ENCODE assay signal across 19 cellular contexts in genomic region chr2:14016289-14016955, GRCh38.
DNase-seq lines count a peak whose midpoint lies in the region; ATAC-seq and TF ChIP-seq lines count a peak whose summit lies in the region.
"Had no signal": no experiment of that assay in that cellular context is flagged by ENCODE, and none has a peak within 500 bp of the region (broad histone marks: within the 10 kb centered on the region; RNA-seq: fewer than 3 reads in every experiment).

No MANE protein-coding gene starts in this region.

- intact Hi-C loops in activated CD4-positive, alpha-beta T cell treated with anti-CD3 and anti-CD28 coated beads for 36 hours (cut with DNase I, micrococcal nuclease), result no loop called here

- no peaks in the 10 kb centered on the region for H3K27me3 Mint-ChIP-seq in activated CD4-positive, alpha-beta T cell treated with anti-CD3 and anti-CD28 coated beads for 36 hours
- H3K27me3 Mint-ChIP-seq: activated CD4-positive, alpha-beta memory T cell treated with anti-CD3 and anti-CD28 coated beads for 36 hours; activated naive CD8-positive, alpha-beta T cell; effector memory CD8-positive, alpha-beta T cell had no signal

- no peak overlapping the region for H3K27ac Mint-ChIP-seq in activated CD4-positive, alpha-beta T cell treated with anti-CD3 and anti-CD28 coated beads for 36 hours
- H3K27ac Mint-ChIP-seq: activated CD4-positive, alpha-beta memory T cell treated with anti-CD3 and anti-CD28 coated beads for 36 hours; activated naive CD8-positive, alpha-beta T cell; effector memory CD8-positive, alpha-beta T cell had no signal

- H3K4me1 ChIP-seq in SK-N-SH (ENCODE audit: control insufficient read depth in 1 of 2, insufficient read depth in 2 of 2, low read depth in 1 of 2, low read length in 1 of 2) (peaks cover 0 to 5% of the 10 kb centered on the region in 2 experiments; a peak in 2 of 4 replicates), skeletal muscle satellite cell (ENCODE audit: control insufficient read depth, insufficient read depth, low read length) (peaks cover 36% of the 10 kb centered on the region)
- H3K4me1 ChIP-seq in effector memory CD4-positive, alpha-beta T cell (ENCODE audit: control insufficient read depth, insufficient read depth, low read length, poor library complexity, severe bottlenecking), result no peaks in the 10 kb centered on the region
- H3K4me1 ChIP-seq: suprapubic skin had no signal

- in situ Hi-C loops in GM13977 (cut with MboI; ENCODE audit: low pct_unique_long_range_greater_than_20kb, low sequenced_read_pairs, unreplicated experiment), result no loop called here

- no peaks in the 10 kb centered on the region for H3F3A ChIP-seq in SK-N-SH (replicated peaks; ENCODE audit: insufficient read depth)

- no peaks in the 10 kb centered on the region for H3K4me1 Mint-ChIP-seq in activated CD4-positive, alpha-beta T cell treated with anti-CD3 and anti-CD28 coated beads for 36 hours

- no peaks in the 10 kb centered on the region for H3K9me2 ChIP-seq in SK-N-SH

- TF ChIP-seq RAD21 in SK-N-SH (IDR thresholded peaks at IDR 0.05; ENCODE audit: low read length), result no peak

- ATAC-seq in activated CD4-positive, alpha-beta T cell treated with anti-CD3 and anti-CD28 coated beads for 36 hours, result no peak
- ATAC-seq: effector memory CD8-positive, alpha-beta T cell; Panc1; sciatic nerve had no signal

- H3K4me3 ChIP-seq in SK-N-SH (ENCODE audit: low read depth in 2 of 2, low read length in 1 of 2) (no peak overlapping the region), skeletal muscle satellite cell (ENCODE audit: low read length) (no peak overlapping the region)
- H3K4me3 ChIP-seq in effector memory CD4-positive, alpha-beta T cell (ENCODE audit: insufficient read depth, low read depth, low read length, poor library complexity, severe bottlenecking), result no peak overlapping the region
- H3K4me3 ChIP-seq: suprapubic skin had no signal

- H3K27me3 ChIP-seq in SK-N-SH (ENCODE audit: insufficient read depth) (no peaks in the 10 kb centered on the region), skeletal muscle satellite cell (ENCODE audit: control insufficient read depth, insufficient read depth, low read length) (no peaks in the 10 kb centered on the region)
- no peaks in the 10 kb centered on the region for H3K27me3 ChIP-seq in effector memory CD4-positive, alpha-beta T cell (replicated peaks; ENCODE audit: control insufficient read depth, insufficient read depth, low read length, poor library complexity, severe bottlenecking)
- H3K27me3 ChIP-seq: suprapubic skin had no signal

- no peaks in the 10 kb centered on the region for H3K36me3 Mint-ChIP-seq in activated CD4-positive, alpha-beta T cell treated with anti-CD3 and anti-CD28 coated beads for 36 hours (ENCODE audit: low read depth)
- H3K36me3 Mint-ChIP-seq: activated CD4-positive, alpha-beta memory T cell treated with anti-CD3 and anti-CD28 coated beads for 36 hours; activated naive CD8-positive, alpha-beta T cell had no signal

- TF ChIP-seq CTCF in SK-N-SH (IDR thresholded peaks at IDR 0.05) (no peak), GM13977 (IDR thresholded peaks at IDR 0.05; ENCODE audit: extremely low read depth, insufficient read depth, missing control alignments) (no peak)

- CTCF ChIA-PET in SK-N-SH (lab: Yijun Ruan, JAX), result no interaction called here
- CTCF ChIA-PET in activated CD4-positive, alpha-beta T cell treated with anti-CD3 and anti-CD28 coated beads for 36 hours (lab: Charles Lee), result no interaction called here

- no peak overlapping the region for H3K9ac ChIP-seq in SK-N-SH
- peak overlapping the region; percentile 17 for H3K9ac ChIP-seq in skeletal muscle satellite cell (ENCODE audit: low read depth, low read length)

- H3K36me3 ChIP-seq in SK-N-SH (replicated peaks in 1 of 2; ENCODE audit: control insufficient read depth in 1 of 2, insufficient read depth in 2 of 2, low read length in 1 of 2) (no peaks in the 10 kb centered on the region), skeletal muscle satellite cell (ENCODE audit: insufficient read depth, low read length) (no peaks in the 10 kb centered on the region)
- H3K36me3 ChIP-seq in effector memory CD4-positive, alpha-beta T cell (ENCODE audit: control insufficient read depth, insufficient read depth, low read length), result no peaks in the 10 kb centered on the region
- H3K36me3 ChIP-seq: suprapubic skin had no signal

- H3K9me3 ChIP-seq in SK-N-SH (no peaks in the 10 kb centered on the region), skeletal muscle satellite cell (replicated peaks; ENCODE audit: low read length) (no peaks in the 10 kb centered on the region)
- H3K9me3 ChIP-seq in effector memory CD4-positive, alpha-beta T cell (ENCODE audit: control insufficient read depth, low read length), result no peaks in the 10 kb centered on the region
- H3K9me3 ChIP-seq: suprapubic skin had no signal

- DNase-seq in HT1080 (ENCODE audit: low read depth), result peak; percentile 57
- peak; percentile 5 for DNase-seq in SK-N-SH
- peak; percentile 4 for DNase-seq in fibroblast of peridontal ligament (ENCODE audit: extremely low read depth)
- DNase-seq in effector memory CD4-positive, alpha-beta T cell, result no peak
- no peak for DNase-seq in SIG-M5 treated with dmso at 0.1 percent for 504 hours (lab: John Stamatoyannopoulos, UW; ENCODE audit: unreplicated experiment)
- no peak for DNase-seq in GM13977 (ENCODE audit: low spot score)
- no peak for DNase-seq in activated CD4-positive, alpha-beta T cell treated with anti-CD3 and anti-CD28 coated beads for 36 hours
- DNase-seq: activated CD4-positive, alpha-beta memory T cell treated with anti-CD3 and anti-CD28 coated beads for 36 hours; activated T-cell treated with anti-CD3 and anti-CD28 coated beads, Interleukin-2, amount 50 U/mL, for 48 hours; caudate nucleus; effector memory CD8-positive, alpha-beta T cell; NCI-H2081 treated with DMSO at 0.1 percent for 48 hours; occipital lobe; stimulated activated CD4-positive, alpha-beta T cell treated with anti-CD3 and anti-CD28 coated beads, Interleukin-2, amount 100 ng/mL, for 48 hours had no signal

- POLR2A ChIA-PET in SK-N-SH (lab: Yijun Ruan, JAX), result no interaction called here
- POLR2A ChIA-PET in activated CD4-positive, alpha-beta T cell treated with anti-CD3 and anti-CD28 coated beads for 36 hours (lab: Charles Lee), result no interaction called here

- TF ChIP-seq EP300 in SK-N-SH (IDR thresholded peaks at IDR 0.05; ENCODE audit: borderline replicate concordance in 1 of 2, low read depth in 1 of 2, low read length in 1 of 2), result no peak

- H3K79me2 ChIP-seq in SK-N-SH (ENCODE audit: insufficient read depth), result no peaks in the 10 kb centered on the region

- H2AFZ ChIP-seq in SK-N-SH (ENCODE audit: low read depth), result no peak overlapping the region

- H3K9me3 Mint-ChIP-seq in activated CD4-positive, alpha-beta T cell treated with anti-CD3 and anti-CD28 coated beads for 36 hours (ENCODE audit: low read depth), result peaks cover 2% of the 10 kb centered on the region

- peak overlapping the region in 1 of 2 experiments; percentile 77; a peak in 2 of 4 replicates for H3K27ac ChIP-seq in SK-N-SH (ENCODE audit: low read depth in 2 of 2, low read length in 1 of 2)
- no peak overlapping the region for H3K27ac ChIP-seq in effector memory CD4-positive, alpha-beta T cell (ENCODE audit: insufficient read depth, low read length, poor library complexity, severe bottlenecking)
- H3K27ac ChIP-seq: suprapubic skin had no signal

- no peak overlapping the region for H3K4me2 ChIP-seq in SK-N-SH
- H3K4me2 ChIP-seq in skeletal muscle satellite cell (ENCODE audit: low read length), result peak overlapping the region; percentile 32

- H3K4me3 Mint-ChIP-seq in activated CD4-positive, alpha-beta T cell treated with anti-CD3 and anti-CD28 coated beads for 36 hours, result no peak overlapping the region
- H3K4me3 Mint-ChIP-seq: activated CD4-positive, alpha-beta memory T cell treated with anti-CD3 and anti-CD28 coated beads for 36 hours; activated naive CD8-positive, alpha-beta T cell; effector memory CD8-positive, alpha-beta T cell had no signal

- no peaks in the 10 kb centered on the region for H4K20me1 ChIP-seq in SK-N-SH (ENCODE audit: insufficient read depth)

TF ChIP-seq in SK-N-SH, 30 proteins besides CTCF, POLR2A, EP300 and RAD21:
- TF ChIP-seq TCF12 (IDR thresholded peaks at IDR 0.05), result peak; percentile 24; the same call in 1 of the 2 replicates
- no peak for TF ChIP-seq SIN3A (IDR thresholded peaks at IDR 0.05; ENCODE audit: borderline replicate concordance, low read depth, low read length)
- TF ChIP-seq TAF1 (IDR thresholded peaks at IDR 0.05; ENCODE audit: borderline replicate concordance, low read depth, low read length), result no peak
- TF ChIP-seq RFX5 (IDR thresholded peaks at IDR 0.05; ENCODE audit: low read length), result no peak
- TF ChIP-seq RCOR1 (IDR thresholded peaks at IDR 0.05; ENCODE audit: low read length), result peak; percentile 3; the same call in 1 of the 2 replicates
- peak; percentile 53; the same call in 1 of the 2 replicates for TF ChIP-seq GATA2 (CRISPR knock-in tag; IDR thresholded peaks at IDR 0.05)
- TF ChIP-seq REST (IDR thresholded peaks at IDR 0.05; ENCODE audit: low read depth, low read length), result no peak

Comparison
In these comparisons a context has a peak if more than half of its experiments do, and no peak if none do; other contexts are left out.
1. DNase-seq: peak in HT1080 (single experiment), SK-N-SH (single experiment) and fibroblast of peridontal ligament (single experiment); none in effector memory CD4-positive, alpha-beta T cell (0 of 3), SIG-M5 treated with dmso at 0.1 percent for 504 hours (single experiment), GM13977 (single experiment) and activated CD4-positive, alpha-beta T cell treated with anti-CD3 and anti-CD28 coated beads for 36 hours (single experiment).